19 cellular contexts compared by ENCODE assay signal in genomic region chr7:2714636-2715035, GRCh38. TPM values are rescaled to one million over a fixed set of nuclear protein-coding genes. Genes with fewer than 3 reads are reported as not detected.
DNase-seq lines count a peak whose midpoint lies in the region; ATAC-seq and TF ChIP-seq lines count a peak whose summit lies in the region.
"Had no signal": no experiment of that assay in that cellular context is flagged by ENCODE, and none has a peak within 500 bp of the region (broad histone marks: within the 10 kb centered on the region; RNA-seq: fewer than 3 reads in every experiment).

No MANE protein-coding gene starts in this region.

- no peaks in the 10 kb centered on the region for H3K27me3 ChIP-seq in CD4-positive, CD25-positive, alpha-beta regulatory T cell (ENCODE audit: control insufficient read depth, insufficient read depth, low read length)
- H3K27me3 ChIP-seq: body of pancreas, ovary, right lobe of liver had no signal

- no peak for ATAC-seq in activated CD8-positive, alpha-beta T cell treated with anti-CD3 and anti-CD28 coated beads, Interleukin-2, amount 10 ng/mL, durations not matched to agents 7 days and 5 days
- ATAC-seq in activated CD8-positive, alpha-beta T cell treated with anti-CD3 and anti-CD28 coated beads for 36 hours: no peak
- ATAC-seq in CD4-positive, CD25-positive, alpha-beta regulatory T cell (ENCODE audit: low read depth in 2 of 2): no peak
- ATAC-seq in T-cell (replicated peaks in 1 of 4) (no peak), naive B cell (ENCODE audit: low read depth in 2 of 2) (no peak)
- ATAC-seq: body of pancreas, right lobe of liver had no signal

- no peaks in the 10 kb centered on the region for H3K9me3 Mint-ChIP-seq in activated CD8-positive, alpha-beta T cell treated with anti-CD3 and anti-CD28 coated beads, Interleukin-2, amount 10 ng/mL, durations not matched to agents 7 days and 5 days (ENCODE audit: insufficient read depth)
- no peaks in the 10 kb centered on the region for H3K9me3 Mint-ChIP-seq in activated CD8-positive, alpha-beta T cell treated with anti-CD3 and anti-CD28 coated beads for 36 hours
- H3K9me3 Mint-ChIP-seq in CD4-positive, CD25-positive, alpha-beta regulatory T cell: no peaks in the 10 kb centered on the region
- H3K9me3 Mint-ChIP-seq in T-cell (no peaks in the 10 kb centered on the region), naive B cell (no peaks in the 10 kb centered on the region)

- intact Hi-C loops in activated CD8-positive, alpha-beta T cell treated with anti-CD3 and anti-CD28 coated beads for 36 hours (cut with micrococcal nuclease): no loop called here

- peaks cover 14% of the 10 kb centered on the region for H3K27me3 Mint-ChIP-seq in activated CD8-positive, alpha-beta T cell treated with anti-CD3 and anti-CD28 coated beads, Interleukin-2, amount 10 ng/mL, durations not matched to agents 7 days and 5 days (ENCODE audit: low read depth)
- H3K27me3 Mint-ChIP-seq in activated CD8-positive, alpha-beta T cell treated with anti-CD3 and anti-CD28 coated beads for 36 hours: peaks cover 24% of the 10 kb centered on the region
- H3K27me3 Mint-ChIP-seq in CD4-positive, CD25-positive, alpha-beta regulatory T cell: no peaks in the 10 kb centered on the region
- H3K27me3 Mint-ChIP-seq in T-cell: peaks cover 0 to 1% of the 10 kb centered on the region in 2 donors
- no peaks in the 10 kb centered on the region for H3K27me3 Mint-ChIP-seq in naive B cell

- TF ChIP-seq CTCF in activated CD8-positive, alpha-beta T cell treated with anti-CD3 and anti-CD28 coated beads for 36 hours (IDR thresholded peaks at IDR 0.05): no peak

- peak overlapping the region; percentile 20 for H3K27ac Mint-ChIP-seq in activated CD8-positive, alpha-beta T cell treated with anti-CD3 and anti-CD28 coated beads, Interleukin-2, amount 10 ng/mL, durations not matched to agents 7 days and 5 days
- no peak overlapping the region for H3K27ac Mint-ChIP-seq in activated CD8-positive, alpha-beta T cell treated with anti-CD3 and anti-CD28 coated beads for 36 hours
- peak overlapping the region; percentile 86 to 95 (median 93) for H3K27ac Mint-ChIP-seq in CD4-positive, CD25-positive, alpha-beta regulatory T cell
- H3K27ac Mint-ChIP-seq in T-cell (peak overlapping the region; percentile 41 to 62), naive B cell (peak overlapping the region in 4 of 6 donors; percentile 44 to 84 (median 56))

- no peaks in the 10 kb centered on the region for H3K36me3 ChIP-seq in CD4-positive, CD25-positive, alpha-beta regulatory T cell (ENCODE audit: control insufficient read depth, insufficient read depth, low read length)
- H3K36me3 ChIP-seq: ovary, right lobe of liver had no signal

- peaks cover 87% of the 10 kb centered on the region for H3K4me1 Mint-ChIP-seq in activated CD8-positive, alpha-beta T cell treated with anti-CD3 and anti-CD28 coated beads, Interleukin-2, amount 10 ng/mL, durations not matched to agents 7 days and 5 days (ENCODE audit: low read depth)
- H3K4me1 Mint-ChIP-seq in activated CD8-positive, alpha-beta T cell treated with anti-CD3 and anti-CD28 coated beads for 36 hours (ENCODE audit: low read depth): peaks cover 73% of the 10 kb centered on the region
- H3K4me1 Mint-ChIP-seq in CD4-positive, CD25-positive, alpha-beta regulatory T cell: peaks cover 22 to 88% (median 43%) of the 10 kb centered on the region in 4 donors
- peaks cover 69 to 81% (median 78%) of the 10 kb centered on the region in 3 donors for H3K4me1 Mint-ChIP-seq in T-cell
- H3K4me1 Mint-ChIP-seq in naive B cell: peaks cover 61 to 77% (median 69%) of the 10 kb centered on the region in 3 donors

- POLR2A ChIA-PET in activated CD8-positive, alpha-beta T cell treated with anti-CD3 and anti-CD28 coated beads, Interleukin-2, amount 10 ng/mL, durations not matched to agents 7 days and 5 days (lab: Charles Lee): interaction anchor here (1.4 kb wide), 1 partner anchor 69 kb away, joined by 3 read pairs; no protein-coding TSS in a partner anchor
- POLR2A ChIA-PET in activated CD8-positive, alpha-beta T cell treated with anti-CD3 and anti-CD28 coated beads for 36 hours (lab: Charles Lee): interaction anchor here (0.7 to 1.7 kb wide), 4 partner anchors 9 to 82 kb away, joined by 3 to 9 read pairs (median 4); no protein-coding TSS in a partner anchor
- POLR2A ChIA-PET in T-cell (lab: Charles Lee): no interaction called here

- CTCF ChIA-PET in activated CD8-positive, alpha-beta T cell treated with anti-CD3 and anti-CD28 coated beads, Interleukin-2, amount 10 ng/mL, durations not matched to agents 7 days and 5 days (lab: Charles Lee): interaction anchor here (0.7 to 2.7 kb wide), 4 partner anchors 16 to 189 kb away, joined by 3 to 16 read pairs (median 3); no protein-coding TSS in a partner anchor
- CTCF ChIA-PET in activated CD8-positive, alpha-beta T cell treated with anti-CD3 and anti-CD28 coated beads for 36 hours (lab: Charles Lee): interaction anchor here (1.4 to 15.0 kb wide), 6 partner anchors 17 to 263 kb away, joined by 3 to 249 read pairs (median 5); no protein-coding TSS in a partner anchor
- CTCF ChIA-PET in T-cell (lab: Charles Lee): interaction anchor here in 1 of 2 donors (1.2 kb wide), 1 partner anchor 16 kb away, joined by 3 read pairs; no protein-coding TSS in a partner anchor

- H3K27ac ChIP-seq in CD4-positive, CD25-positive, alpha-beta regulatory T cell (ENCODE audit: insufficient read depth, low read length, poor library complexity, severe bottlenecking): no peak overlapping the region
- H3K27ac ChIP-seq: body of pancreas, ovary, right lobe of liver had no signal

- H3K4me3 ChIP-seq in CD4-positive, CD25-positive, alpha-beta regulatory T cell (ENCODE audit: low read depth, low read length): no peak overlapping the region
- H3K4me3 ChIP-seq: body of pancreas, lung, ovary, right lobe of liver had no signal

- H3K36me3 Mint-ChIP-seq in activated CD8-positive, alpha-beta T cell treated with anti-CD3 and anti-CD28 coated beads, Interleukin-2, amount 10 ng/mL, durations not matched to agents 7 days and 5 days (ENCODE audit: low read depth): no peaks in the 10 kb centered on the region
- H3K36me3 Mint-ChIP-seq in activated CD8-positive, alpha-beta T cell treated with anti-CD3 and anti-CD28 coated beads for 36 hours (ENCODE audit: low read depth): no peaks in the 10 kb centered on the region
- peaks cover 10% of the 10 kb centered on the region for H3K36me3 Mint-ChIP-seq in CD4-positive, CD25-positive, alpha-beta regulatory T cell
- H3K36me3 Mint-ChIP-seq in T-cell: no peaks in the 10 kb centered on the region
- peaks cover 0 to 5% of the 10 kb centered on the region in 2 donors for H3K36me3 Mint-ChIP-seq in naive B cell

- H3K9me3 ChIP-seq in CD4-positive, CD25-positive, alpha-beta regulatory T cell (ENCODE audit: control insufficient read depth in 2 of 2, low read length in 2 of 2): no peaks in the 10 kb centered on the region
- H3K9me3 ChIP-seq: body of pancreas, ovary, right lobe of liver had no signal

- peaks cover 72% of the 10 kb centered on the region for H3K4me1 ChIP-seq in CD4-positive, CD25-positive, alpha-beta regulatory T cell (ENCODE audit: control insufficient read depth, insufficient read depth, low read length, poor library complexity, severe bottlenecking)
- H3K4me1 ChIP-seq: right lobe of liver had no signal

- DNase-seq in activated CD8-positive, alpha-beta T cell treated with anti-CD3 and anti-CD28 coated beads, Interleukin-2, amount 10 ng/mL, durations not matched to agents 7 days and 5 days: no peak
- no peak for DNase-seq in activated CD8-positive, alpha-beta T cell treated with anti-CD3 and anti-CD28 coated beads for 36 hours
- DNase-seq in CD4-positive, CD25-positive, alpha-beta regulatory T cell: no peak
- DNase-seq in T-cell: no peak
- no peak for DNase-seq in naive B cell
- no peak for DNase-seq in activated CD4-positive, CD25-positive, alpha-beta regulatory T cell treated with anti-CD3 and anti-CD28 coated beads, Interleukin-2, amount 50 U/mL, for 72 hours
- no peak for DNase-seq in NCI-H1694 (lab: John Stamatoyannopoulos, UW)
- DNase-seq in SW480 (ENCODE audit: low spot score): no peak
- DNase-seq: activated CD4-positive, alpha-beta T cell treated with anti-CD3 and anti-CD28 coated beads, Interleukin-2, amount 50 U/mL, for 4 hours; body of pancreas; cortex of kidney; GOT3; NCI-H1092; NCI-H2029; NCI-H82; ovary; right lobe of liver; substantia nigra had no signal

- H3K4me3 Mint-ChIP-seq in activated CD8-positive, alpha-beta T cell treated with anti-CD3 and anti-CD28 coated beads, Interleukin-2, amount 10 ng/mL, durations not matched to agents 7 days and 5 days: peak overlapping the region; percentile 47
- no peak overlapping the region for H3K4me3 Mint-ChIP-seq in activated CD8-positive, alpha-beta T cell treated with anti-CD3 and anti-CD28 coated beads for 36 hours
- H3K4me3 Mint-ChIP-seq in CD4-positive, CD25-positive, alpha-beta regulatory T cell: peak overlapping the region in 2 of 4 donors; percentile 56 to 60
- H3K4me3 Mint-ChIP-seq in T-cell (peak overlapping the region in 1 of 3 donors; percentile 43), naive B cell (peak overlapping the region in 7 of 8 donors; percentile 15 to 80 (median 69))

RNA-seq across cellular contexts. Expression of gene AMZ1, which starts 26.6 kb away (rescaled TPM):
- not detected for total RNA-seq in activated CD8-positive, alpha-beta T cell treated with anti-CD3 and anti-CD28 coated beads, Interleukin-2, amount 10 ng/mL, durations not matched to agents 7 days and 5 days
- under 1 TPM; 0.11 to 0.14 TPM for total RNA-seq in activated CD8-positive, alpha-beta T cell treated with anti-CD3 and anti-CD28 coated beads for 36 hours
- 1.8 TPM for total RNA-seq in CD4-positive, CD25-positive, alpha-beta regulatory T cell
- 1 to 10 TPM in 1 of 4 donors, under 1 TPM in 3; 0.43 to 1.4 (median 0.63) TPM for polyA plus RNA-seq in CD4-positive, CD25-positive, alpha-beta regulatory T cell
- total RNA-seq in T-cell: under 1 TPM; 0.09 to 0.79 (median 0.30) TPM
- 1 to 10 TPM in 5 of 6 donors, not detected in 1; 1.4 to 3.3 (median 2.7) TPM for polyA plus RNA-seq in naive B cell (ENCODE audit: low read depth in 6 of 6)
- total RNA-seq: body of pancreas had no signal

Comparison
In these comparisons a context has a peak if more than half of its experiments do, and no peak if none do; other contexts are left out.
1. POLR2A ChIA-PET loops: an anchor here in activated CD8-positive, alpha-beta T cell treated with anti-CD3 and anti-CD28 coated beads, Interleukin-2, amount 10 ng/mL, durations not matched to agents 7 days and 5 days (1.4 kb wide) and activated CD8-positive, alpha-beta T cell treated with anti-CD3 and anti-CD28 coated beads for 36 hours (0.7 to 1.7 kb wide); none called in T-cell.